ENCODE assay signal across 1 cellular context in the genomic region with DNA sequence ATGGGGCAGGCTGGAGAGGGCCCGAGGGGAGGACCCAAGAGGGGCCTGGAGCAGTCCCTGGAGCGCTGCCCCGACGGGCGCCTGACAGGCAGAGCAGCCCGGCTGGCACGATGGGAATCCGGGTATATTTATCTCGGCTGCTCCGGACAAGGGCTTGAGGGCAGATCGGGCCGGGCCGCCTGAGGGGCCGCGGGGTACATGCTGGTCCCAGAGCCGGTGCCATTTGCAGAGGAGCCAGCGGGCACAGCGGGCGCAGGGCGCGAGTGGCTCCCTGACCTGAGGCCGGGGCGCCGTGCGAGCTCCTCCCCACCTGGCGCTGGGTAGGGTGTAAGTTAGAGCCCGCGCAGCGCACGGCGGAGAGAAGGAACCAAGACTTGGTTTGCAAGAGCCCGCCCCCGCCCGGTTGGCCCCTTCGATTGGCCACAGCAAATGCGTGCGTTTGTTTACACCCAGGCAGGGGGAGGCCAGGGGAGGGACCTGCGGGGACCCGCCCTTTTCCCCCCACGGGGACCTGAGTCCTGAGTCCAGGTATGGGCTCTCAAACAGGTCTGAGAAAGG.
TF ChIP-seq lines count a peak whose summit lies in the region.

No MANE protein-coding gene starts in this region.

TF ChIP-seq in HepG2, 621 proteins besides CTCF, POLR2A, EP300 and RAD21 (continued from another document and continues in another):
- TF ChIP-seq ZNF318 (CRISPR knock-in tag; IDR thresholded peaks at IDR 0.05) (no peak), ZNF644 (CRISPR knock-in tag; IDR thresholded peaks at IDR 0.05; ENCODE audit: low read depth) (no peak), ERF (CRISPR knock-in tag; IDR thresholded peaks at IDR 0.05) (no peak), FOXO4 (CRISPR knock-in tag; conservative IDR thresholded peaks at IDR 0.05) (no peak), HNF1B (CRISPR knock-in tag; IDR thresholded peaks at IDR 0.05) (peak; percentile 65; the same call in 1 of the 2 replicates), SAP130 (CRISPR knock-in tag; IDR thresholded peaks at IDR 0.05; ENCODE audit: low read depth) (peak; percentile 98), MED1 (CRISPR knock-in tag; IDR thresholded peaks at IDR 0.05) (peak; percentile 58), ZNF607 (CRISPR knock-in tag; IDR thresholded peaks at IDR 0.05; ENCODE audit: borderline replicate concordance) (0 out of 2 replicates have a peak, but pooled peaks have one; percentile 27), ZFAT (CRISPR knock-in tag; conservative IDR thresholded peaks at IDR 0.05) (no peak), GPBP1L1 (CRISPR knock-in tag; IDR thresholded peaks at IDR 0.05) (no peak), ZSCAN9 (CRISPR knock-in tag; IDR thresholded peaks at IDR 0.05; ENCODE audit: borderline replicate concordance) (no peak), CBX2 (IDR thresholded peaks at IDR 0.05; ENCODE audit: low read depth, low read length) (no peak), CBX2 (CRISPR knock-in tag; IDR thresholded peaks at IDR 0.05; ENCODE audit: low read depth) (no peak), ZBTB7A (CRISPR knock-in tag; IDR thresholded peaks at IDR 0.05) (no peak), IKZF5 (CRISPR knock-in tag; IDR thresholded peaks at IDR 0.05) (0 out of 2 replicates have a peak, but pooled peaks have one; percentile 25), MTA1 (CRISPR knock-in tag; IDR thresholded peaks at IDR 0.05; ENCODE audit: borderline replicate concordance) (0 out of 2 replicates have a peak, but pooled peaks have one; percentile 24), RAD51 (IDR thresholded peaks at IDR 0.05; ENCODE audit: borderline replicate concordance) (no peak), ZNF749 (CRISPR knock-in tag; IDR thresholded peaks at IDR 0.05; ENCODE audit: borderline replicate concordance) (peak; percentile 35; the same call in 1 of the 2 replicates), ZZZ3 (CRISPR knock-in tag; IDR thresholded peaks at IDR 0.05; ENCODE audit: borderline replicate concordance) (no peak), KMT2B (CRISPR knock-in tag; IDR thresholded peaks at IDR 0.05) (no peak; the same call in 1 of the 2 replicates), ZNF12 (CRISPR knock-in tag; IDR thresholded peaks at IDR 0.05) (no peak), GATA4 (IDR thresholded peaks at IDR 0.05; ENCODE audit: borderline replicate concordance, low read depth) (no peak), KLF13 (CRISPR knock-in tag; IDR thresholded peaks at IDR 0.05) (no peak), ZFP90 (CRISPR knock-in tag; IDR thresholded peaks at IDR 0.05; ENCODE audit: borderline replicate concordance) (no peak), POGZ (CRISPR knock-in tag; IDR thresholded peaks at IDR 0.05) (no peak), RXRB (CRISPR knock-in tag; IDR thresholded peaks at IDR 0.05; ENCODE audit: borderline replicate concordance) (no peak), TGIF2 (CRISPR knock-in tag; IDR thresholded peaks at IDR 0.05) (peak; percentile 82; the same call in 1 of the 2 replicates), ZBTB4 (CRISPR knock-in tag; IDR thresholded peaks at IDR 0.05; ENCODE audit: borderline replicate concordance) (no peak), PAF1 (CRISPR knock-in tag; IDR thresholded peaks at IDR 0.05) (no peak), SRF (IDR thresholded peaks at IDR 0.05; ENCODE audit: low read depth, low read length) (no peak), ZNF326 (CRISPR knock-in tag; IDR thresholded peaks at IDR 0.05; ENCODE audit: borderline replicate concordance) (no peak), ZNF589 (CRISPR knock-in tag; conservative IDR thresholded peaks at IDR 0.05) (no peak), PREB (CRISPR knock-in tag; IDR thresholded peaks at IDR 0.05) (no peak), PTBP1 (IDR thresholded peaks at IDR 0.05; ENCODE audit: low read depth, low read length, poor library complexity, severe bottlenecking) (no peak)
- TF ChIP-seq, protein P1, sequence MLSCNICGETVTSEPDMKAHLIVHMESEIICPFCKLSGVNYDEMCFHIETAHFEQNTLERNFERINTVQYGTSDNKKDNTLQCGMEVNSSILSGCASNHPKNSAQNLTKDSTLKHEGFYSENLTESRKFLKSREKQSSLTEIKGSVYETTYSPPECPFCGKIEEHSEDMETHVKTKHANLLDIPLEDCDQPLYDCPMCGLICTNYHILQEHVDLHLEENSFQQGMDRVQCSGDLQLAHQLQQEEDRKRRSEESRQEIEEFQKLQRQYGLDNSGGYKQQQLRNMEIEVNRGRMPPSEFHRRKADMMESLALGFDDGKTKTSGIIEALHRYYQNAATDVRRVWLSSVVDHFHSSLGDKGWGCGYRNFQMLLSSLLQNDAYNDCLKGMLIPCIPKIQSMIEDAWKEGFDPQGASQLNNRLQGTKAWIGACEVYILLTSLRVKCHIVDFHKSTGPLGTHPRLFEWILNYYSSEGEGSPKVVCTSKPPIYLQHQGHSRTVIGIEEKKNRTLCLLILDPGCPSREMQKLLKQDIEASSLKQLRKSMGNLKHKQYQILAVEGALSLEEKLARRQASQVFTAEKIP (CRISPR knock-in tag; IDR thresholded peaks at IDR 0.05; ENCODE audit: borderline replicate concordance): no peak
- TF ChIP-seq, protein P2, sequence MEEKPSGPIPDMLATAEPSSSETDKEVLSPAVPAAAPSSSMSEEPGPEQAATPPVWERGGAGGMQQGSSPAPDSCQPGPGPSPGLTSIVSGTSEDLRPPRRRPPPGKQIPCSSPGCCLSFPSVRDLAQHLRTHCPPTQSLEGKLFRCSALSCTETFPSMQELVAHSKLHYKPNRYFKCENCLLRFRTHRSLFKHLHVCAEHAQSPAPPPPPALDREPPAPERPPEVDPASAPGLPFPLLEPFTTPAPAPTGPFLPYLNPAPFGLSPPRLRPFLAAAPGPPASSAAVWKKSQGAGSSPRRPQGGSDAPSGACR (CRISPR knock-in tag; IDR thresholded peaks at IDR 0.05): peak; percentile 18; the same call in 1 of the 2 replicates
